In genomic region chr4:14336656-14337055, GRCh38 we compare ENCODE assay signal across 19 cellular contexts.
A peak's percentile ranks its signal among the peaks of the same experiment; 100 is the strongest.
DNase-seq lines count a peak whose midpoint lies in the region; ATAC-seq and TF ChIP-seq lines count a peak whose summit lies in the region.
"Had no signal": no experiment of that assay in that cellular context is flagged by ENCODE, and none has a peak within 500 bp of the region (broad histone marks: within the 10 kb centered on the region; RNA-seq: fewer than 3 reads in every experiment).

No MANE protein-coding gene starts in this region.

- no peaks in the 10 kb centered on the region for H3K27me3 ChIP-seq in Panc1 (ENCODE audit: control insufficient read depth, insufficient read depth, low read length)

- POLR2A ChIA-PET in Panc1 (lab: Charles Lee): no interaction called here

- TF ChIP-seq CTCF in Panc1 (IDR thresholded peaks at IDR 0.05): no peak
- TF ChIP-seq CTCF in fibroblast of mammary gland (conservative IDR thresholded peaks at IDR 0.05; ENCODE audit: control insufficient read depth, insufficient read depth, low read depth, low read length): no peak
- TF ChIP-seq CTCF in Calu3 (IDR thresholded peaks at IDR 0.05; ENCODE audit: unreplicated experiment): no peak

- CTCF ChIA-PET in Panc1 (lab: Charles Lee) (no interaction called here), Calu3 (lab: Charles Lee) (interaction anchor here (0.5 kb wide), 1 partner anchor 1503 kb away, joined by 3 read pairs; no protein-coding TSS in a partner anchor)

- in situ Hi-C loops in Panc1 (cut with HindIII; ENCODE audit: low pct_unique_long_range_greater_than_20kb, low sequenced_read_pairs): no loop called here

- BruUV-seq in Panc1 (replicated peaks; lab: Mats Ljungman, UMichigan) (no TSS peak), Calu3 (replicated peaks; lab: Mats Ljungman, UMichigan) (no TSS peak)

- H3K4me3 ChIP-seq in Panc1 (ENCODE audit: low read depth in 2 of 2, low read length in 2 of 2) (no peak overlapping the region), fibroblast of mammary gland (ENCODE audit: control insufficient read depth, low read depth, low read length) (no peak overlapping the region)
- H3K4me3 ChIP-seq: PC-9 had no signal

- H3K9me3 ChIP-seq in Panc1 (ENCODE audit: control insufficient read depth, insufficient read depth, low read depth, low read length): no peaks in the 10 kb centered on the region

- H3K4me1 Mint-ChIP-seq in Calu3 (ENCODE audit: low read depth, unreplicated experiment): no peaks in the 10 kb centered on the region

- no peak overlapping the region for H3K27ac ChIP-seq in Panc1 (ENCODE audit: low read length)
- H3K27ac ChIP-seq: PC-9 had no signal

- H3K36me3 ChIP-seq in Panc1 (ENCODE audit: control insufficient read depth, insufficient read depth, low read length): no peaks in the 10 kb centered on the region

- DNase-seq in Panc1 (ENCODE audit: low read depth, low spot score) (peak; percentile 5), fibroblast of mammary gland (ENCODE audit: low read depth) (peak; percentile 16), retina (no peak), Calu3 (no peak), NCI-H2196 (lab: John Stamatoyannopoulos, UW; ENCODE audit: unreplicated experiment) (no peak)
- DNase-seq: CD8-positive, alpha-beta T cell; DMS79 treated with DMSO at 0.1 percent for 48 hours; GDM1; GOT3; IMR-90; Karpas-422; MV-4-11; NCI-H1417 treated with DMSO at 0.1 percent for 48 hours; NCI-H1930; NCI-H2171; NCI-H774; PC-9 had no signal

- no peak overlapping the region for H3K27ac Mint-ChIP-seq in Calu3 (ENCODE audit: unreplicated experiment)
- H3K27ac Mint-ChIP-seq: CD8-positive, alpha-beta T cell had no signal

- no peaks in the 10 kb centered on the region for H3K4me1 ChIP-seq in Panc1 (ENCODE audit: control insufficient read depth, insufficient read depth, low read length)

- peak; percentile 40 for ATAC-seq in GM19351 (IDR thresholded peaks at IDR 0.05; ENCODE audit: unreplicated experiment)
- no peak for ATAC-seq in Panc1
- ATAC-seq in HG03460 (IDR thresholded peaks at IDR 0.05; ENCODE audit: unreplicated experiment): no peak
- ATAC-seq: CD8-positive, alpha-beta T cell had no signal

- H3K36me3 Mint-ChIP-seq in Calu3 (ENCODE audit: insufficient read depth, unreplicated experiment): no peaks in the 10 kb centered on the region
- H3K36me3 Mint-ChIP-seq: CD8-positive, alpha-beta T cell had no signal

- H3K4me3 Mint-ChIP-seq in Calu3 (ENCODE audit: low read depth, unreplicated experiment): no peak overlapping the region
- H3K4me3 Mint-ChIP-seq: CD8-positive, alpha-beta T cell had no signal

- H3K27me3 Mint-ChIP-seq in Calu3 (ENCODE audit: unreplicated experiment): no peaks in the 10 kb centered on the region

- H3K9me3 Mint-ChIP-seq in Calu3 (ENCODE audit: low read depth, unreplicated experiment): no peaks in the 10 kb centered on the region

- intact Hi-C loops in Panc1 (cut with micrococcal nuclease; ENCODE audit: unreplicated experiment): no loop called here
- intact Hi-C loops in Calu3 (cut with micrococcal nuclease; ENCODE audit: unreplicated experiment): no loop called here

Comparison
In these comparisons a context has a peak if more than half of its experiments do, and no peak if none do; other contexts are left out.
1. DNase-seq: peak in Panc1 (single experiment) and fibroblast of mammary gland (single experiment); none in retina (single experiment), Calu3 (single experiment) and NCI-H2196 (single experiment).